16 cellular contexts compared by ENCODE assay signal in genomic region chr6:148423601-148424270, GRCh38.
DNase-seq lines count a peak whose midpoint lies in the region; ATAC-seq and TF ChIP-seq lines count a peak whose summit lies in the region.
"Had no signal": no experiment of that assay in that cellular context is flagged by ENCODE, and none has a peak within 500 bp of the region (broad histone marks: within the 10 kb centered on the region; RNA-seq: fewer than 3 reads in every experiment).

No MANE protein-coding gene starts in this region.

- no peaks in the 10 kb centered on the region for H3K9me3 ChIP-seq in esophagus squamous epithelium
- H3K9me3 ChIP-seq: psoas muscle had no signal

- H3K4me3 Mint-ChIP-seq in nephron progenitor cell: no peak overlapping the region
- no peak overlapping the region for H3K4me3 Mint-ChIP-seq in CD14-positive monocyte
- H3K4me3 Mint-ChIP-seq: effector memory CD8-positive, alpha-beta T cell had no signal

- intact Hi-C loops in esophagus squamous epithelium (cut with DNase I) (no loop called here), CD14-positive monocyte (cut with micrococcal nuclease) (no loop called here)

- no peaks in the 10 kb centered on the region for H3K27me3 ChIP-seq in esophagus squamous epithelium

- no peak for TF ChIP-seq CTCF in esophagus squamous epithelium (IDR thresholded peaks at IDR 0.05)
- no peak for TF ChIP-seq CTCF in nephron progenitor cell (IDR thresholded peaks at IDR 0.05)
- no peak for TF ChIP-seq CTCF in CD14-positive monocyte (IDR thresholded peaks at IDR 0.05)

- no peak for TF ChIP-seq POLR2A in esophagus squamous epithelium (IDR thresholded peaks at IDR 0.05)

- H3K9me3 Mint-ChIP-seq in nephron progenitor cell (peaks cover 11% of the 10 kb centered on the region), CD14-positive monocyte (peaks cover 0 to 2% (median 0%) of the 10 kb centered on the region in 7 donors)
- H3K9me3 Mint-ChIP-seq: effector memory CD8-positive, alpha-beta T cell had no signal

- peaks cover 0 to 30% (median 7%) of the 10 kb centered on the region in 3 donors for H3K4me1 ChIP-seq in esophagus squamous epithelium
- H3K4me1 ChIP-seq: psoas muscle had no signal

- peak overlapping the region in 3 of 4 donors; percentile 64 to 77 (median 68) for H3K27ac ChIP-seq in esophagus squamous epithelium
- H3K27ac ChIP-seq: psoas muscle had no signal

- H3K36me3 ChIP-seq in esophagus squamous epithelium: peaks cover 0 to 11% (median 0%) of the 10 kb centered on the region in 3 donors

- H3K27me3 Mint-ChIP-seq in nephron progenitor cell (ENCODE audit: low read depth, poor library complexity) (no peaks in the 10 kb centered on the region), CD14-positive monocyte (ENCODE audit: low read depth in 3 of 3) (peaks cover 6 to 28% (median 12%) of the 10 kb centered on the region in 3 donors)

- H3K27ac Mint-ChIP-seq in nephron progenitor cell (peak overlapping the region; percentile 92), CD14-positive monocyte (no peak overlapping the region)
- H3K27ac Mint-ChIP-seq: effector memory CD8-positive, alpha-beta T cell had no signal

- H3K36me3 Mint-ChIP-seq in nephron progenitor cell (ENCODE audit: low read depth) (peaks cover 46% of the 10 kb centered on the region), CD14-positive monocyte (no peaks in the 10 kb centered on the region)

- DNase-seq in NCI-H526 treated with DMSO at 0.1 percent for 48 hours (lab: John Stamatoyannopoulos, UW): peak; percentile 42
- DNase-seq in esophagus squamous epithelium (lab: John Stamatoyannopoulos, UW): no peak
- no peak for DNase-seq in nephron progenitor cell
- no peak for DNase-seq in NCI-H1694 treated with DMSO at 0.1 percent for 48 hours (lab: John Stamatoyannopoulos, UW)
- DNase-seq in NCI-H1436 treated with DMSO at 0.1 percent for 48 hours (lab: John Stamatoyannopoulos, UW): no peak
- DNase-seq in CD14-positive monocyte (ENCODE audit: low spot score): no peak
- DNase-seq: activated T-cell treated with anti-CD3 and anti-CD28 coated beads, Interleukin-2, amount 50 U/mL, for 1 hour; AML-193; effector memory CD8-positive, alpha-beta T cell; EL; GOT3; midbrain; NCI-H1048; psoas muscle had no signal

- ATAC-seq in GM18508 (IDR thresholded peaks at IDR 0.05; ENCODE audit: insufficient read depth, unreplicated experiment): peak; percentile 58
- ATAC-seq in GM21529 (IDR thresholded peaks at IDR 0.05; ENCODE audit: unreplicated experiment): no peak
- ATAC-seq: effector memory CD8-positive, alpha-beta T cell; psoas muscle had no signal

- H3K4me1 Mint-ChIP-seq in nephron progenitor cell (peaks cover 47% of the 10 kb centered on the region), CD14-positive monocyte (no peaks in the 10 kb centered on the region)

- H3K4me3 ChIP-seq in esophagus squamous epithelium: no peak overlapping the region
- H3K4me3 ChIP-seq: psoas muscle had no signal

- WGBS in esophagus squamous epithelium, 2 donors: 40 to 44% methylated on average over 9 of the region's 9 CpGs
